22 cellular contexts compared by ENCODE assay signal in the genomic region with DNA sequence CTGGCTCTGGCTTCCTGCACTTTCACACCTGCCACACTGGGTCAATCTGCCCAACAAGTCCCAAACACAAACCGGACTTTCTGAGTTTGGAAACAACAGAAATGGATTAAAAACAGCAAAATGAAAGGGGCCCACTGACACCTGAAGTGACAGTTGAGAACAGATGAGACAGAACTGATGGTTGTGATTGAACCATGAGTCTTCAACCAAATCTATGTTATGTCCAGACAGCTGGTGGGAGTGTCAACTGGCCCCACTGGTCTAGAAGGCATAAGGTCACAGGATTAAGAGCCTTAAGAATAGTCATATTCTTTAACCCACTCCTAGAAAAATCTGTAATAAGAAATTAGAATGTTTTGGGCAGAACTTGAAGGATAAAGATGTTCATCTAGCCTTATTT. TPM values are rescaled to one million over a fixed set of nuclear protein-coding genes. Genes with fewer than 3 reads are reported as not detected.
"Had no signal": no experiment of that assay in that cellular context is flagged by ENCODE, and none has a peak within 500 bp of the region (broad histone marks: within the 10 kb centered on the region; RNA-seq: fewer than 3 reads in every experiment).

No MANE protein-coding gene starts in this region.

- H3K9me3 Mint-ChIP-seq: natural killer cell; stimulated activated memory B cell treated with anti-CD40 and anti-IgM and Interleukin-4, amounts not matched to agents 10 μg/mL and 1 μg/mL and 100 μg/mL, for 72 hours; stimulated activated naive CD8-positive, alpha-beta T cell treated with anti-CD3 and anti-CD28 coated beads, Interleukin-15, Interleukin-2, amounts not matched to agents 100 ng/mL and 50 ng/mL, for 24 hours had no signal

- H3K79me2 ChIP-seq: hepatocyte had no signal

- H3K9me3 ChIP-seq: pancreas, tibial nerve, upper lobe of right lung, vagina had no signal

- H3K27me3 ChIP-seq: foreskin keratinocyte, hepatocyte, pancreas, tibial nerve, upper lobe of right lung, vagina had no signal

- H3K27ac ChIP-seq: foreskin keratinocyte, hepatocyte, pancreas, tibial nerve, upper lobe of right lung, vagina had no signal

- ATAC-seq: foreskin keratinocyte; left colon; left ventricle myocardium superior; natural killer cell; pancreas; right cardiac atrium; stimulated activated memory B cell treated with anti-CD40 and anti-IgM and Interleukin-4, amounts not matched to agents 10 μg/mL and 1 μg/mL and 100 μg/mL, for 72 hours; upper lobe of right lung had no signal

- H3K4me3 Mint-ChIP-seq: natural killer cell; stimulated activated memory B cell treated with anti-CD40 and anti-IgM and Interleukin-4, amounts not matched to agents 10 μg/mL and 1 μg/mL and 100 μg/mL, for 72 hours; stimulated activated naive CD8-positive, alpha-beta T cell treated with anti-CD3 and anti-CD28 coated beads, Interleukin-15, Interleukin-2, amounts not matched to agents 100 ng/mL and 50 ng/mL, for 24 hours had no signal

- H2AFZ ChIP-seq: hepatocyte had no signal

- H3K4me2 ChIP-seq: hepatocyte, smooth muscle cell had no signal

- H3K27me3 Mint-ChIP-seq: progenitor cell of endocrine pancreas; stimulated activated memory B cell treated with anti-CD40 and anti-IgM and Interleukin-4, amounts not matched to agents 10 μg/mL and 1 μg/mL and 100 μg/mL, for 72 hours; stimulated activated naive CD8-positive, alpha-beta T cell treated with anti-CD3 and anti-CD28 coated beads, Interleukin-15, Interleukin-2, amounts not matched to agents 100 ng/mL and 50 ng/mL, for 24 hours had no signal

- H3K4me1 ChIP-seq: foreskin keratinocyte had no signal

- H3K4me3 ChIP-seq: hepatocyte, lung, pancreas, smooth muscle cell, tibial nerve, upper lobe of right lung, vagina had no signal

- H3K27ac Mint-ChIP-seq: progenitor cell of endocrine pancreas; stimulated activated naive CD8-positive, alpha-beta T cell treated with anti-CD3 and anti-CD28 coated beads, Interleukin-15, Interleukin-2, amounts not matched to agents 100 ng/mL and 50 ng/mL, for 24 hours had no signal

- DNase-seq: cortex of kidney; erythroblast; foreskin keratinocyte; left colon; left ventricle myocardium superior; mesendoderm; natural killer cell; occipital lobe; pancreas; right cardiac atrium; stimulated activated CD4-positive, alpha-beta T cell treated with anti-CD3 and anti-CD28 coated beads, Interleukin-2, amount 100 ng/mL, for 48 hours; stimulated activated CD8-positive, alpha-beta memory T cell treated with anti-CD3 and anti-CD28 coated beads, Interleukin-4, amount 100 ng/mL, for 48 hours had no signal

RNA-seq across cellular contexts. Expression of a gene that starts 44.3 kb away (rescaled TPM):
- total RNA-seq: mononuclear cell had no signal
